27 cellular contexts compared by ENCODE assay signal in genomic region chr13:90690458-90691063, GRCh38.
A peak's percentile ranks its signal among the peaks of the same experiment; 100 is the strongest.
DNase-seq lines count a peak whose midpoint lies in the region; ATAC-seq and TF ChIP-seq lines count a peak whose summit lies in the region.
"Had no signal": no experiment of that assay in that cellular context is flagged by ENCODE, and none has a peak within 500 bp of the region (broad histone marks: within the 10 kb centered on the region; RNA-seq: fewer than 3 reads in every experiment).

No MANE protein-coding gene starts in this region.

- H4K20me1 ChIP-seq in GM23248 (ENCODE audit: insufficient read depth): no peaks in the 10 kb centered on the region

- WGBS in GM23248 (ENCODE audit: low coverage in 1 of 2, low lambda C conversion rate in 2 of 2, missing lambda C conversion rate in 2 of 2), 2 experiments: 43 to 46% methylated on average over 5 of the region's 5 CpGs
- 45 to 58% (median 52%) methylated on average over 5 of the region's 5 CpGs for WGBS in heart left ventricle, 4 donors

- H3K27me3 Mint-ChIP-seq in mesothelial cell of epicardium (ENCODE audit: low read depth): no peaks in the 10 kb centered on the region
- H3K27me3 Mint-ChIP-seq: progenitor cell of endocrine pancreas had no signal

- H3K36me3 ChIP-seq in GM23248 (ENCODE audit: low read depth) (no peaks in the 10 kb centered on the region), heart left ventricle (no peaks in the 10 kb centered on the region)
- H3K36me3 ChIP-seq: ascending aorta, stomach had no signal

- H3K4me1 ChIP-seq in GM23248 (ENCODE audit: insufficient read depth) (peaks cover 40% of the 10 kb centered on the region), heart left ventricle (peaks cover 0 to 10% (median 0%) of the 10 kb centered on the region in 12 donors)
- H3K4me1 ChIP-seq: ascending aorta, stomach had no signal

- no peak overlapping the region for H3K27ac Mint-ChIP-seq in mesothelial cell of epicardium
- H3K27ac Mint-ChIP-seq: activated CD8-positive, alpha-beta T cell treated with anti-CD3 and anti-CD28 coated beads, Interleukin-2, amount 10 ng/mL, durations not matched to agents 7 days and 5 days; activated naive CD4-positive, alpha-beta T cell treated with anti-CD3 and anti-CD28 coated beads for 36 hours; progenitor cell of endocrine pancreas had no signal

- H3K27me3 ChIP-seq in GM23248 (replicated peaks; ENCODE audit: insufficient read depth) (no peaks in the 10 kb centered on the region), heart left ventricle (no peaks in the 10 kb centered on the region)
- H3K27me3 ChIP-seq: ascending aorta, stomach had no signal

- peak overlapping the region; percentile 33; the same call in 1 of the 2 replicates for H2AFZ ChIP-seq in GM23248

- no peak overlapping the region for H3K9ac ChIP-seq in GM23248

- H3K9me2 ChIP-seq in GM23248 (ENCODE audit: insufficient read depth): no peaks in the 10 kb centered on the region; the same call in 1 of the 2 replicates

- TF ChIP-seq CTCF in heart left ventricle (IDR thresholded peaks at IDR 0.05) (no peak), mesothelial cell of epicardium (IDR thresholded peaks at IDR 0.05; ENCODE audit: unreplicated experiment) (no peak)

- H3K79me2 ChIP-seq in GM23248 (ENCODE audit: insufficient read depth): no peaks in the 10 kb centered on the region

- H3K4me1 Mint-ChIP-seq in mesothelial cell of epicardium: peaks cover 6% of the 10 kb centered on the region
- H3K4me1 Mint-ChIP-seq: neural crest cell had no signal

- H3K9me3 ChIP-seq in GM23248 (ENCODE audit: low read depth) (no peaks in the 10 kb centered on the region), heart left ventricle (no peaks in the 10 kb centered on the region)
- H3K9me3 ChIP-seq: ascending aorta, stomach had no signal

- intact Hi-C loops in heart left ventricle (cut with DNase I) (no loop called here), sciatic nerve (cut with DNase I) (no loop called here)

- peak; percentile 36 to 80 (median 60) for ATAC-seq in heart left ventricle
- peak; percentile 57 for ATAC-seq in sciatic nerve
- ATAC-seq in GM18909 (IDR thresholded peaks at IDR 0.05; ENCODE audit: poor library complexity, unreplicated experiment): no peak
- ATAC-seq: activated CD8-positive, alpha-beta T cell treated with anti-CD3 and anti-CD28 coated beads, Interleukin-2, amount 10 ng/mL, durations not matched to agents 7 days and 5 days; HCT116 had no signal

- in situ Hi-C loops in GM23248 (cut with MboI): no loop called here

- peaks cover 28% of the 10 kb centered on the region for H3F3A ChIP-seq in GM23248 (ENCODE audit: insufficient read depth)

- H3K4me3 ChIP-seq in GM23248: no peak overlapping the region
- H3K4me3 ChIP-seq in heart left ventricle: no peak overlapping the region
- H3K4me3 ChIP-seq: ascending aorta, stomach had no signal

- no peak for TF ChIP-seq POLR2A in heart left ventricle (IDR thresholded peaks at IDR 0.05)

- H3K36me3 Mint-ChIP-seq in mesothelial cell of epicardium: no peaks in the 10 kb centered on the region

- H3K27ac ChIP-seq in GM23248 (peak overlapping the region; percentile 45), heart left ventricle (peak overlapping the region in 2 of 12 donors; percentile 16 to 19)
- H3K27ac ChIP-seq: ascending aorta, stomach had no signal

- H3K4me2 ChIP-seq in GM23248 (ENCODE audit: unreplicated experiment): peak overlapping the region; percentile 49

- H3K4me3 Mint-ChIP-seq in mesothelial cell of epicardium: no peak overlapping the region
- H3K4me3 Mint-ChIP-seq: activated CD8-positive, alpha-beta T cell treated with anti-CD3 and anti-CD28 coated beads, Interleukin-2, amount 10 ng/mL, durations not matched to agents 7 days and 5 days; activated naive CD4-positive, alpha-beta T cell treated with anti-CD3 and anti-CD28 coated beads for 36 hours; neural crest cell had no signal

- peak; percentile 71 for DNase-seq in GM23248
- peak; percentile 60 for DNase-seq in astrocyte of the hippocampus (ENCODE audit: low read depth, low spot score)
- DNase-seq in heart left ventricle: no peak
- no peak for DNase-seq in sciatic nerve (ENCODE audit: low spot score)
- DNase-seq in HuH-7.5 (ENCODE audit: low spot score): no peak
- no peak for DNase-seq in mesothelial cell of epicardium (ENCODE audit: low spot score in 2 of 2, unreplicated experiment in 2 of 2)
- DNase-seq in cerebellum (ENCODE audit: low spot score): no peak
- DNase-seq: activated CD4-positive, CD25-positive, alpha-beta regulatory T cell; activated CD8-positive, alpha-beta T cell treated with anti-CD3 and anti-CD28 coated beads, Interleukin-2, amount 10 ng/mL, durations not matched to agents 7 days and 5 days; activated naive CD4-positive, alpha-beta T cell treated with anti-CD3 and anti-CD28 coated beads for 36 hours; activated T-cell treated with anti-CD3 and anti-CD28 coated beads, Interleukin-2, amount 50 U/mL, for 1 hour; AML-193; cortex of kidney; DMS79 treated with DMSO at 0.1 percent for 48 hours; Kasumi-1; NCI-H1092; NCI-H2029; NCI-H510A; RPMI8226; stimulated activated CD4-positive, alpha-beta T cell treated with anti-CD3 and anti-CD28 coated beads, Interleukin-4, amount 100 ng/mL, for 24 hours; stomach; T-helper 9 cell had no signal

- no peaks in the 10 kb centered on the region for H3K9me3 Mint-ChIP-seq in mesothelial cell of epicardium
- H3K9me3 Mint-ChIP-seq: activated naive CD4-positive, alpha-beta T cell treated with anti-CD3 and anti-CD28 coated beads for 36 hours; neural crest cell had no signal

Comparison
In these comparisons a context has a peak if more than half of its experiments do, and no peak if none do; other contexts are left out.
1. DNase-seq: peak in GM23248 (single experiment) and astrocyte of the hippocampus (single experiment); none in heart left ventricle (0 of 5), sciatic nerve (single experiment), HuH-7.5 (single experiment), mesothelial cell of epicardium (0 of 2) and cerebellum (single experiment).